ENCODE assay signal across 27 cellular contexts in genomic region chr4:57199267-57199666, GRCh38.
"Had no signal": no experiment of that assay in that cellular context is flagged by ENCODE, and none has a peak within 500 bp of the region (broad histone marks: within the 10 kb centered on the region; RNA-seq: fewer than 3 reads in every experiment).

No MANE protein-coding gene starts in this region.

- ATAC-seq: activated CD4-positive, alpha-beta T cell treated with anti-CD3 and anti-CD28 coated beads for 36 hours; activated CD8-positive, alpha-beta T cell treated with anti-CD3 and anti-CD28 coated beads, Interleukin-2, amount 10 ng/mL, durations not matched to agents 7 days and 5 days; activated naive CD4-positive, alpha-beta T cell treated with anti-CD3 and anti-CD28 coated beads, Interleukin-2, amount 50 U/mL, for 72 hours; activated T-cell treated with anti-CD3 and anti-CD28 coated beads, Interleukin-2, amount 50 U/mL, for 72 hours; gastroesophageal sphincter had no signal

- H3K36me3 Mint-ChIP-seq: activated CD4-positive, alpha-beta memory T cell treated with anti-CD3 and anti-CD28 coated beads for 36 hours; activated naive CD4-positive, alpha-beta T cell treated with anti-CD3 and anti-CD28 coated beads, Interleukin-2, amount 10 ng/mL, durations not matched to agents 7 days and 5 days; activated naive CD4-positive, alpha-beta T cell treated with anti-CD3 and anti-CD28 coated beads, Interleukin-2, amount 50 U/mL, for 72 hours; activated naive CD8-positive, alpha-beta T cell treated with anti-CD3 and anti-CD28 coated beads, Interleukin-2, amount 10 ng/mL, durations not matched to agents 7 days and 5 days had no signal

- H3K27ac ChIP-seq: ascending aorta, esophagus muscularis mucosa, gastroesophageal sphincter had no signal

- H3K27me3 ChIP-seq: ascending aorta had no signal

- H3K4me3 Mint-ChIP-seq: activated CD4-positive, alpha-beta memory T cell treated with anti-CD3 and anti-CD28 coated beads for 36 hours; activated CD4-positive, alpha-beta T cell treated with anti-CD3 and anti-CD28 coated beads for 36 hours; activated CD4-positive, alpha-beta T cell treated with anti-CD3 and anti-CD28 coated beads, Interleukin-2, amount 10 ng/mL, durations not matched to agents 24 days and 14 days; activated CD8-positive, alpha-beta T cell treated with anti-CD3 and anti-CD28 coated beads, Interleukin-2, amount 10 ng/mL, durations not matched to agents 7 days and 5 days; activated naive CD4-positive, alpha-beta T cell treated with anti-CD3 and anti-CD28 coated beads, Interleukin-2, amount 10 ng/mL, durations not matched to agents 7 days and 5 days; activated naive CD8-positive, alpha-beta T cell treated with anti-CD3 and anti-CD28 coated beads, Interleukin-2, amount 10 ng/mL, durations not matched to agents 7 days and 5 days; activated T-cell treated with anti-CD3 and anti-CD28 coated beads, Interleukin-2, amount 50 U/mL, for 24 hours; activated T-cell treated with anti-CD3 and anti-CD28 coated beads, Interleukin-2, amount 50 U/mL, for 72 hours; brain had no signal

- H3K4me1 ChIP-seq: ascending aorta, esophagus muscularis mucosa, gastroesophageal sphincter had no signal

- H3K27me3 Mint-ChIP-seq: activated naive CD4-positive, alpha-beta T cell treated with anti-CD3 and anti-CD28 coated beads, Interleukin-2, amount 10 ng/mL, durations not matched to agents 7 days and 5 days had no signal

- H3K9me3 Mint-ChIP-seq: activated CD4-positive, alpha-beta memory T cell treated with anti-CD3 and anti-CD28 coated beads for 36 hours; activated CD4-positive, alpha-beta T cell treated with anti-CD3 and anti-CD28 coated beads, Interleukin-2, amount 10 ng/mL, durations not matched to agents 24 days and 14 days; activated naive CD4-positive, alpha-beta T cell treated with anti-CD3 and anti-CD28 coated beads, Interleukin-2, amount 10 ng/mL, durations not matched to agents 7 days and 5 days; activated naive CD4-positive, alpha-beta T cell treated with anti-CD3 and anti-CD28 coated beads, Interleukin-2, amount 50 U/mL, for 72 hours; activated T-cell treated with anti-CD3 and anti-CD28 coated beads, Interleukin-2, amount 50 U/mL, for 24 hours; activated T-cell treated with anti-CD3 and anti-CD28 coated beads, Interleukin-2, amount 50 U/mL, for 72 hours had no signal

- FAIRE-seq: colon had no signal

- H3K36me3 ChIP-seq: ascending aorta, esophagus muscularis mucosa, gastroesophageal sphincter had no signal

- H3K4me1 Mint-ChIP-seq: activated CD4-positive, alpha-beta T cell treated with anti-CD3 and anti-CD28 coated beads, Interleukin-2, amount 10 ng/mL, durations not matched to agents 24 days and 14 days; activated naive CD4-positive, alpha-beta T cell treated with anti-CD3 and anti-CD28 coated beads, Interleukin-2, amount 10 ng/mL, durations not matched to agents 7 days and 5 days; activated naive CD8-positive, alpha-beta T cell treated with anti-CD3 and anti-CD28 coated beads, Interleukin-2, amount 10 ng/mL, durations not matched to agents 7 days and 5 days had no signal

- H3K9me3 ChIP-seq: ascending aorta, esophagus muscularis mucosa, gastroesophageal sphincter had no signal

- H3K27ac Mint-ChIP-seq: activated CD4-positive, alpha-beta memory T cell treated with anti-CD3 and anti-CD28 coated beads for 36 hours; activated CD4-positive, alpha-beta T cell treated with anti-CD3 and anti-CD28 coated beads for 36 hours; activated CD4-positive, alpha-beta T cell treated with anti-CD3 and anti-CD28 coated beads, Interleukin-2, amount 10 ng/mL, durations not matched to agents 24 days and 14 days; activated CD8-positive, alpha-beta T cell treated with anti-CD3 and anti-CD28 coated beads, Interleukin-2, amount 10 ng/mL, durations not matched to agents 7 days and 5 days; activated naive CD4-positive, alpha-beta T cell treated with anti-CD3 and anti-CD28 coated beads, Interleukin-2, amount 10 ng/mL, durations not matched to agents 7 days and 5 days; activated naive CD4-positive, alpha-beta T cell treated with anti-CD3 and anti-CD28 coated beads, Interleukin-2, amount 50 U/mL, for 72 hours; activated naive CD8-positive, alpha-beta T cell treated with anti-CD3 and anti-CD28 coated beads, Interleukin-2, amount 10 ng/mL, durations not matched to agents 7 days and 5 days; activated T-cell treated with anti-CD3 and anti-CD28 coated beads, Interleukin-2, amount 50 U/mL, for 24 hours; activated T-cell treated with anti-CD3 and anti-CD28 coated beads, Interleukin-2, amount 50 U/mL, for 72 hours had no signal

- H3K4me3 ChIP-seq: ascending aorta, esophagus muscularis mucosa, gastroesophageal sphincter had no signal

- DNase-seq: activated CD4-positive, alpha-beta memory T cell treated with anti-CD3 and anti-CD28 coated beads for 36 hours; activated CD4-positive, alpha-beta T cell treated with anti-CD3 and anti-CD28 coated beads for 36 hours; activated CD4-positive, alpha-beta T cell treated with anti-CD3 and anti-CD28 coated beads, Interleukin-2, amount 10 ng/mL, durations not matched to agents 24 days and 14 days; activated CD4-positive, CD25-positive, alpha-beta regulatory T cell; activated CD4-positive, CD25-positive, alpha-beta regulatory T cell treated with anti-CD3 and anti-CD28 coated beads, Interleukin-2, amount 50 U/mL, for 72 hours; activated CD8-positive, alpha-beta memory T cell treated with anti-CD3 and anti-CD28 coated beads, Interleukin-2, amount 50 U/mL, for 48 hours; activated CD8-positive, alpha-beta T cell treated with anti-CD3 and anti-CD28 coated beads, Interleukin-2, amount 10 ng/mL, durations not matched to agents 7 days and 5 days; activated gamma-delta T cell; activated naive CD4-positive, alpha-beta T cell; activated naive CD4-positive, alpha-beta T cell treated with anti-CD3 and anti-CD28 coated beads, Interleukin-2, amount 10 ng/mL, durations not matched to agents 7 days and 5 days; activated naive CD8-positive, alpha-beta T cell treated with anti-CD3 and anti-CD28 coated beads, Interleukin-2, amount 10 ng/mL, durations not matched to agents 7 days and 5 days; activated T-cell treated with anti-CD3 and anti-CD28 coated beads for 4 hours; activated T-cell treated with anti-CD3 and anti-CD28 coated beads, Interleukin-2, amount 50 U/mL, for 24 hours; activated T-cell treated with anti-CD3 and anti-CD28 coated beads, Interleukin-2, amount 50 U/mL, for 72 hours; caudate nucleus; cortex of kidney; dermis blood vessel endothelial cell; effector CD4-positive, alpha-beta T cell; erythroblast; foreskin melanocyte; T-helper 2 cell had no signal
